In genomic region chr6:139145661-139146060, GRCh38 we compare ENCODE assay signal across 18 cellular contexts. TPM values are rescaled to one million over a fixed set of nuclear protein-coding genes. Genes with fewer than 3 reads are reported as not detected.
DNase-seq lines count a peak whose midpoint lies in the region.
"Had no signal": no experiment of that assay in that cellular context is flagged by ENCODE, and none has a peak within 500 bp of the region (broad histone marks: within the 10 kb centered on the region; RNA-seq: fewer than 3 reads in every experiment).

No MANE protein-coding gene starts in this region.

- POLR2A ChIA-PET in activated CD4-positive, alpha-beta memory T cell treated with anti-CD3 and anti-CD28 coated beads for 36 hours (lab: Charles Lee) = interaction anchor here (1.1 to 3.3 kb wide), 15 partner anchors 8 to 228 kb away, joined by 3 to 40 read pairs (median 7); partner anchors contain the start of genes CITED2 and HECA

- no peak for DNase-seq in activated naive CD4-positive, alpha-beta T cell treated with anti-CD3 and anti-CD28 coated beads, Interleukin-2, amount 10 ng/mL, durations not matched to agents 7 days and 5 days
- no peak for DNase-seq in activated naive CD4-positive, alpha-beta T cell treated with anti-CD3 and anti-CD28 coated beads, Interleukin-2, amount 50 U/mL, for 16 hours
- DNase-seq in activated CD4-positive, alpha-beta memory T cell treated with anti-CD3 and anti-CD28 coated beads for 36 hours = no peak
- no peak for DNase-seq in immature natural killer cell
- DNase-seq in OCI-M2 (lab: John Stamatoyannopoulos, UW; ENCODE audit: unreplicated experiment) = no peak
- no peak for DNase-seq in stimulated activated naive CD4-positive, alpha-beta T cell (lab: John Stamatoyannopoulos, UW)
- no peak for DNase-seq in GOT3 (lab: John Stamatoyannopoulos, UW)
- DNase-seq: adrenal gland; caudate nucleus; effector CD4-positive, alpha-beta T cell; esophagus squamous epithelium; H7; left lung; NCI-H1694; NCI-H774; Peyer's patch; sigmoid colon; SK-N-SH had no signal

- H3K4me1 Mint-ChIP-seq in activated naive CD4-positive, alpha-beta T cell treated with anti-CD3 and anti-CD28 coated beads, Interleukin-2, amount 10 ng/mL, durations not matched to agents 7 days and 5 days = peaks cover 85% of the 10 kb centered on the region
- peaks cover 89% of the 10 kb centered on the region for H3K4me1 Mint-ChIP-seq in activated CD4-positive, alpha-beta memory T cell treated with anti-CD3 and anti-CD28 coated beads for 36 hours (ENCODE audit: low read depth)
- peaks cover 89 to 95% of the 10 kb centered on the region in 2 donors for H3K4me1 Mint-ChIP-seq in immature natural killer cell

- no peaks in the 10 kb centered on the region for H3K9me3 Mint-ChIP-seq in activated naive CD4-positive, alpha-beta T cell treated with anti-CD3 and anti-CD28 coated beads, Interleukin-2, amount 10 ng/mL, durations not matched to agents 7 days and 5 days
- H3K9me3 Mint-ChIP-seq in activated CD4-positive, alpha-beta memory T cell treated with anti-CD3 and anti-CD28 coated beads for 36 hours = no peaks in the 10 kb centered on the region
- H3K9me3 Mint-ChIP-seq in immature natural killer cell = no peaks in the 10 kb centered on the region

- CTCF ChIA-PET in activated naive CD4-positive, alpha-beta T cell treated with anti-CD3 and anti-CD28 coated beads, Interleukin-2, amount 10 ng/mL, durations not matched to agents 7 days and 5 days (lab: Charles Lee) = interaction anchor here (1.2 to 2.1 kb wide), 4 partner anchors 8 to 219 kb away, joined by 4 to 14 read pairs (median 8); no protein-coding TSS in a partner anchor
- CTCF ChIA-PET in activated CD4-positive, alpha-beta memory T cell treated with anti-CD3 and anti-CD28 coated beads for 36 hours (lab: Charles Lee) = interaction anchor here (1.0 to 2.9 kb wide), 9 partner anchors 8 to 224 kb away, joined by 3 to 13 read pairs (median 7); no protein-coding TSS in a partner anchor

- H3K27ac Mint-ChIP-seq in activated naive CD4-positive, alpha-beta T cell treated with anti-CD3 and anti-CD28 coated beads, Interleukin-2, amount 10 ng/mL, durations not matched to agents 7 days and 5 days = peak overlapping the region; percentile 91
- peak overlapping the region; percentile 99 for H3K27ac Mint-ChIP-seq in activated CD4-positive, alpha-beta memory T cell treated with anti-CD3 and anti-CD28 coated beads for 36 hours
- peak overlapping the region; percentile 4 to 62 (median 12) for H3K27ac Mint-ChIP-seq in immature natural killer cell

- H3K4me3 Mint-ChIP-seq in activated naive CD4-positive, alpha-beta T cell treated with anti-CD3 and anti-CD28 coated beads, Interleukin-2, amount 10 ng/mL, durations not matched to agents 7 days and 5 days = peak overlapping the region; percentile 52
- H3K4me3 Mint-ChIP-seq in activated CD4-positive, alpha-beta memory T cell treated with anti-CD3 and anti-CD28 coated beads for 36 hours = peak overlapping the region; percentile 72
- H3K4me3 Mint-ChIP-seq in immature natural killer cell = peak overlapping the region; percentile 10 to 66 (median 55)

- intact Hi-C loops in activated CD4-positive, alpha-beta memory T cell treated with anti-CD3 and anti-CD28 coated beads for 36 hours (cut with micrococcal nuclease) = loop anchor here (1.0 to 5.0 kb wide), 7 partner anchors 8 to 1278 kb away; partner anchors contain the start of genes TNFAIP3 and TXLNB

- H3K36me3 Mint-ChIP-seq in activated naive CD4-positive, alpha-beta T cell treated with anti-CD3 and anti-CD28 coated beads, Interleukin-2, amount 10 ng/mL, durations not matched to agents 7 days and 5 days = peaks cover 44% of the 10 kb centered on the region
- H3K36me3 Mint-ChIP-seq in activated CD4-positive, alpha-beta memory T cell treated with anti-CD3 and anti-CD28 coated beads for 36 hours = peaks cover 18% of the 10 kb centered on the region
- H3K36me3 Mint-ChIP-seq in immature natural killer cell = no peaks in the 10 kb centered on the region

- no peaks in the 10 kb centered on the region for H3K27me3 Mint-ChIP-seq in activated naive CD4-positive, alpha-beta T cell treated with anti-CD3 and anti-CD28 coated beads, Interleukin-2, amount 10 ng/mL, durations not matched to agents 7 days and 5 days
- no peaks in the 10 kb centered on the region for H3K27me3 Mint-ChIP-seq in activated CD4-positive, alpha-beta memory T cell treated with anti-CD3 and anti-CD28 coated beads for 36 hours
- H3K27me3 Mint-ChIP-seq in immature natural killer cell (ENCODE audit: low read depth in 3 of 3) = peaks cover 0 to 4% (median 2%) of the 10 kb centered on the region in 3 donors

RNA-seq across cellular contexts. Expression of gene HECA, which starts 10.8 kb away (rescaled TPM):
- 10 to 100 TPM; 75.7 to 76.6 TPM for total RNA-seq in activated CD4-positive, alpha-beta memory T cell treated with anti-CD3 and anti-CD28 coated beads for 36 hours
- polyA plus RNA-seq in immature natural killer cell = 1 to 10 TPM; 3.2 to 4.9 (median 3.8) TPM

Comparison
In these comparisons a context has a peak if more than half of its experiments do, and no peak if none do; other contexts are left out.
1. H3K27ac Mint-ChIP-seq: peak in every context shown above with its lines; median percentile 99 in activated CD4-positive, alpha-beta memory T cell treated with anti-CD3 and anti-CD28 coated beads for 36 hours; 91 in activated naive CD4-positive, alpha-beta T cell treated with anti-CD3 and anti-CD28 coated beads, Interleukin-2, amount 10 ng/mL, durations not matched to agents 7 days and 5 days; 12 in immature natural killer cell.